16 cellular contexts compared by ENCODE assay signal in genomic region chr4:93084599-93085305, GRCh38.
DNase-seq lines count a peak whose midpoint lies in the region; FAIRE-seq and TF ChIP-seq lines count a peak whose summit lies in the region.
"Had no signal": no experiment of that assay in that cellular context is flagged by ENCODE, and none has a peak within 500 bp of the region (broad histone marks: within the 10 kb centered on the region; RNA-seq: fewer than 3 reads in every experiment).

No MANE protein-coding gene starts in this region.

- intact Hi-C loops in testis (cut with DNase I; ENCODE audit: low total_unique reads): no loop called here

- H3K36me3 ChIP-seq in H1 (ENCODE audit: control insufficient read depth in 2 of 4, insufficient read depth in 4 of 4, low read length in 3 of 4) (peaks cover 0 to 11% (median 1%) of the 10 kb centered on the region in 4 experiments; a peak in 2 of 8 replicates), testis (ENCODE audit: low read depth, missing control alignments) (no peaks in the 10 kb centered on the region)
- H3K36me3 ChIP-seq: BLaER1 had no signal

- H2BK120ac ChIP-seq in H1 (replicated peaks; ENCODE audit: low read depth, low read length): no peak overlapping the region

- H2BK5ac ChIP-seq in H1 (ENCODE audit: low read depth, low read length): 0 out of 2 replicates have a peak overlapping the region, but pooled peaks have one; percentile 7

- H4K20me1 ChIP-seq in H1 (replicated peaks in 1 of 2; ENCODE audit: control insufficient read depth in 1 of 2, insufficient read depth in 2 of 2, low read length in 2 of 2): no peaks in the 10 kb centered on the region
- H4K20me1 ChIP-seq: BLaER1 had no signal

- H2AFZ ChIP-seq in H1 (ENCODE audit: low read length): no peak overlapping the region
- H2AFZ ChIP-seq: PC-9 had no signal

- DNase-seq in LHCN-M2 (ENCODE audit: low read depth) (peak; percentile 31), H1 (ENCODE audit: low read depth in 1 of 2, low spot score in 2 of 2) (peak in 1 of 2 experiments; percentile 15), iris pigment epithelial cell (ENCODE audit: low read depth) (peak; percentile 1), testis (peak; percentile 46), KBM-7 (no peak), HT-29 (ENCODE audit: low spot score) (no peak)
- DNase-seq in activated CD4-positive, alpha-beta T cell treated with anti-CD3 and anti-CD28 coated beads, Interleukin-2, amount 50 U/mL, for 48 hours: no peak
- DNase-seq: CD8-positive, alpha-beta memory T cell; NCI-H1436 treated with DMSO at 0.1 percent for 48 hours; NCI-H2081; NCI-H345; NCI-H748 treated with DMSO at 0.1 percent for 48 hours; PC-9; SK-N-SH had no signal

- H3K27me3 ChIP-seq in H1 (replicated peaks in 1 of 4; ENCODE audit: control insufficient read depth in 3 of 4, extremely low read depth in 1 of 4, insufficient read depth in 3 of 4, low read length in 3 of 4) (no peaks in the 10 kb centered on the region), testis (no peaks in the 10 kb centered on the region)
- H3K27me3 ChIP-seq: BLaER1 had no signal

- no peak overlapping the region for H4K8ac ChIP-seq in H1 (ENCODE audit: extremely low read depth, insufficient read depth, low read length)

- in situ Hi-C loops in KBM-7 (cut with MboI; ENCODE audit: low pct_unique_long_range_greater_than_20kb, low sequenced_read_pairs): no loop called here

- TF ChIP-seq CTCF in H1 (IDR thresholded peaks at IDR 0.05; ENCODE audit: control extremely low read depth in 1 of 3, insufficient read depth in 1 of 3, low read depth in 1 of 3, low read length in 3 of 3) (no peak), testis (IDR thresholded peaks at IDR 0.05) (no peak)

- H3K79me1 ChIP-seq in H1 (ENCODE audit: low read depth, low read length): no peaks in the 10 kb centered on the region

- H3K4me3 ChIP-seq in H1 (ENCODE audit: extremely low read depth in 1 of 4, insufficient read depth in 2 of 4, low read depth in 3 of 4, low read length in 4 of 4) (no peak overlapping the region; a peak in 1 of 8 replicates), testis (peak overlapping the region in 1 of 2 donors; percentile 18)
- H3K4me3 ChIP-seq: BLaER1, PC-9 had no signal

- WGBS in H1 (ENCODE audit: extremely low coverage in 1 of 2, insufficient coverage in 1 of 2, insufficient read length in 1 of 2, insufficient replicate concordance in 2 of 2, low coverage in 1 of 2, low lambda C conversion rate in 2 of 2, missing lambda C conversion rate in 1 of 2), 2 experiments: 51 to 100% methylated on average over 1 to 10 of the region's 10 CpGs
- 47 to 55% methylated on average over 10 of the region's 10 CpGs for WGBS in testis, 2 donors

- no peak overlapping the region for H3K4ac ChIP-seq in H1 (replicated peaks; ENCODE audit: insufficient read length, low read depth, low read length)

- no peak overlapping the region for H3K18ac ChIP-seq in H1 (ENCODE audit: extremely low read depth, low read length)

- H3K27ac ChIP-seq in H1 (ENCODE audit: low read depth, low read length) (no peak overlapping the region; the same call in 1 of the 2 replicates), testis (no peak overlapping the region)
- H3K27ac ChIP-seq: BLaER1, PC-9 had no signal

- H2BK15ac ChIP-seq in H1 (ENCODE audit: low read length): no peak overlapping the region

- H2BK12ac ChIP-seq in H1 (ENCODE audit: low read depth, low read length): no peak overlapping the region

- no peak overlapping the region for H2BK20ac ChIP-seq in H1 (ENCODE audit: low read length)

- H3K4me2 ChIP-seq in H1 (ENCODE audit: insufficient read depth in 1 of 2, low read depth in 2 of 2, low read length in 2 of 2): peak overlapping the region; percentile 29 to 45; a peak in 3 of 4 replicates
- H3K4me2 ChIP-seq: BLaER1, PC-9, SK-N-SH had no signal

- H3K9me3 ChIP-seq in H1 (ENCODE audit: insufficient read depth in 2 of 2, low read depth in 1 of 2, low read length in 1 of 2) (no peaks in the 10 kb centered on the region), testis (no peaks in the 10 kb centered on the region)
- H3K9me3 ChIP-seq: BLaER1, SK-N-SH had no signal

- TF ChIP-seq EP300 in H1 (IDR thresholded peaks at IDR 0.05; ENCODE audit: borderline replicate concordance in 1 of 2, low read depth in 2 of 2, low read length in 2 of 2): no peak

- no peak overlapping the region for H3K23ac ChIP-seq in H1 (ENCODE audit: insufficient read length)

- TF ChIP-seq RAD21 in H1 (IDR thresholded peaks at IDR 0.05 in 1 of 2, conservative IDR thresholded peaks at IDR 0.05 in 1 of 2; ENCODE audit: low read depth in 2 of 2, low read length in 2 of 2): no peak

- TF ChIP-seq POLR2A in H1 (IDR thresholded peaks at IDR 0.05; ENCODE audit: control extremely low read depth in 1 of 2, low read depth in 2 of 2, low read length in 2 of 2) (no peak), testis (IDR thresholded peaks at IDR 0.05) (no peak)

- H3K23me2 ChIP-seq in H1 (ENCODE audit: low read depth, low read length): no peaks in the 10 kb centered on the region

- H4K5ac ChIP-seq in H1 (ENCODE audit: insufficient read length, low read depth, low read length): no peak overlapping the region

- H3K4me1 ChIP-seq in H1 (replicated peaks in 1 of 4; ENCODE audit: control insufficient read depth in 3 of 4, insufficient read depth in 4 of 4, low read length in 3 of 4) (peaks cover 0 to 6% (median 1%) of the 10 kb centered on the region in 4 experiments; a peak in 2 of 7 replicates), testis (no peaks in the 10 kb centered on the region)
- H3K4me1 ChIP-seq: BLaER1 had no signal

- H3K79me2 ChIP-seq in H1 (ENCODE audit: control insufficient read depth in 1 of 2, insufficient read depth in 2 of 2, low read length in 2 of 2): no peaks in the 10 kb centered on the region

- POLR2A ChIA-PET in H1 (lab: Charles Lee; ENCODE audit: partially characterized antibody): interaction anchor here (1.1 to 1.4 kb wide), 2 partner anchors 9 to 10 kb away, joined by 4 to 5 read pairs; no protein-coding TSS in a partner anchor

- CTCF ChIA-PET in H1 (lab: Charles Lee; ENCODE audit: partially characterized antibody): no interaction called here

- no peak overlapping the region for H3K56ac ChIP-seq in H1 (replicated peaks; ENCODE audit: insufficient read length, low read depth, low read length)

- H3K14ac ChIP-seq in H1 (ENCODE audit: insufficient read length): no peak overlapping the region

- H4K91ac ChIP-seq in H1 (replicated peaks; ENCODE audit: insufficient read length, low read length): no peak overlapping the region

- H2AK5ac ChIP-seq in H1 (ENCODE audit: low read depth, low read length): no peak overlapping the region

- H3K9ac ChIP-seq in H1 (replicated peaks in 1 of 4; ENCODE audit: extremely low read depth in 1 of 4, low read depth in 3 of 4, low read length in 3 of 4): no peak overlapping the region
- H3K9ac ChIP-seq: BLaER1, SK-N-SH had no signal

- FAIRE-seq in H1 (lab: Jason Lieb, UNC): peak; percentile 94
- FAIRE-seq: H54 had no signal

Comparison
In these comparisons a context has a peak if more than half of its experiments do, and no peak if none do; other contexts are left out.
1. DNase-seq: peak in LHCN-M2 (single experiment), iris pigment epithelial cell (single experiment) and testis (single experiment); none in KBM-7 (single experiment), activated CD4-positive, alpha-beta T cell treated with anti-CD3 and anti-CD28 coated beads, Interleukin-2, amount 50 U/mL, for 48 hours (0 of 2) and HT-29 (single experiment).